8 cellular contexts compared by ENCODE assay signal in the genomic region with DNA sequence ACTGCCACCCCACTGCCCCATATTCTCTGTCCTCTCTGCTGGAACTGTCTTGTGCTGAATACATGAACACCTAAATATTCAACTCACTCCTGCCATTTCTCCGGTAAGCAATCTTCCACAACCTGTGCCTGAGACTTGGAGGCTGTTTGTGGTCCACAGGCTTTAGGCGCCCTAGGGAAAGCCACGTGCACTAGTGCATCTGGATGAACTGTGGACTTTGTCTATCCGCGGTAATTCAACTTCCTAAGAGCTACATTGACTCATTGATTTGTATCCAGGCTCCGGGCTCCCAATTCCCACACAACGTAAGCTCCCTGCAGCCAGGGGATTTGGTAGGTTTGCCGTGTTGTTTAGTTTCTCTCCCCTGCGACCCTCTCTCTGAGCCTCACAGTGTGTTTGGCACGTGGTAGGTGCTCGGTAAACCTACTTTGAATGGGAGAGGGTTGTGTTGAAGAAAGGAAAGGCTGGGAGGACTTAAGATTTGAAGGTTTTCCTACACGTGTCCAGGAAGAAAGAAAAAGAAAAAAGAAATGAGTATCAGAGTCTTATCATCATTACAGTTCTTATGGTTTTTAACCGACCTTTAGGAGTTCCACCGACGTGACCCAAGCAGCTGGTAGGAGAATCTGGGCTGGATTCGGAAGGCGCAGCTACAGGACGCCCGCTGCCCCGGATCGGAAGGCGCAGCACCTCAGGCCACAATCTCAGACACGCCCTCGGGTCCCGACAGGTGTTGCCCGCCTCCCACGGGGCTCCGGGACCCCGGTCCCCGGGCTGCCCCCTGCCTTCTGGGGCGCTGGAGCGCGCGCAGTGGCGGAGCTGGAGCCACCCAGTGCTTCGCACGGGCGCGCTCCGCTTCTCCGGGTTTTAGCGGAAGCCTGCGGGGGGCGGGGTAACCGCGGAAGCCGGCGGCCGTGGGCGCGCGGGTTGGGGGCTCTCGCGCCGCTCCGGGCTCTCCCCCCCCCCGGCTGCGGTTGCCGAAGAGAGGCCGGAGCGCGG.
A peak's percentile ranks its signal among the peaks of the same experiment; 100 is the strongest.
DNase-seq lines count a peak whose midpoint lies in the region; TF ChIP-seq lines count a peak whose summit lies in the region.

No MANE protein-coding gene starts in this region.

- H3K4me1 ChIP-seq in BE2C (no peaks in the 10 kb centered on the region), MM.1S (ENCODE audit: low read length) (no peaks in the 10 kb centered on the region), adrenal gland (replicated peaks in 1 of 2) (no peaks in the 10 kb centered on the region), vagina (no peaks in the 10 kb centered on the region)

- peak overlapping the region; percentile 80 for H2AFZ ChIP-seq in MM.1S (ENCODE audit: low read length)

- H3K27ac ChIP-seq in MM.1S (ENCODE audit: low read length), result no peak overlapping the region; the same call in 1 of the 2 replicates
- peak overlapping the region in 4 of 5 donors; percentile 54 to 93 (median 78) for H3K27ac ChIP-seq in adrenal gland
- H3K27ac ChIP-seq in vagina, result no peak overlapping the region

- peaks cover 22% of the 10 kb centered on the region for H3K27me3 Mint-ChIP-seq in activated CD4-positive, alpha-beta memory T cell treated with anti-CD3 and anti-CD28 coated beads for 36 hours

- H3K4me3 ChIP-seq in BE2C (ENCODE audit: low read depth, low read length) (no peak overlapping the region), MM.1S (ENCODE audit: low read length) (peak overlapping the region; percentile 58), adrenal gland (peak overlapping the region in 3 of 4 donors; percentile 28 to 83 (median 63)), vagina (no peak overlapping the region)

- no peaks in the 10 kb centered on the region for H3K9me2 ChIP-seq in MM.1S (replicated peaks; ENCODE audit: insufficient read depth, low read length)

- no peaks in the 10 kb centered on the region for H3F3A ChIP-seq in MM.1S (ENCODE audit: insufficient read depth, low read length)

- H3K36me3 ChIP-seq in BE2C (no peaks in the 10 kb centered on the region), MM.1S (replicated peaks; ENCODE audit: insufficient read depth, low read length) (no peaks in the 10 kb centered on the region), adrenal gland (replicated peaks in 1 of 2) (no peaks in the 10 kb centered on the region), vagina (no peaks in the 10 kb centered on the region)

- TF ChIP-seq POLR2A in adrenal gland (IDR thresholded peaks at IDR 0.05), result peak in 1 of 2 donors; percentile 81
- no peak for TF ChIP-seq POLR2A in vagina (IDR thresholded peaks at IDR 0.05)

- H3K36me3 Mint-ChIP-seq in activated CD4-positive, alpha-beta memory T cell treated with anti-CD3 and anti-CD28 coated beads for 36 hours, result peaks cover 4% of the 10 kb centered on the region

- no peaks in the 10 kb centered on the region for H4K20me1 ChIP-seq in MM.1S (ENCODE audit: insufficient read depth, low read length)

- peak overlapping the region; percentile 38; the same call in 1 of the 2 replicates for H3K9ac ChIP-seq in MM.1S (ENCODE audit: low read length)

- peak overlapping the region; percentile 66; the same call in 1 of the 2 replicates for H3K4me2 ChIP-seq in MM.1S (ENCODE audit: low read depth, low read length)

- no peak overlapping the region for H3K27ac Mint-ChIP-seq in activated CD4-positive, alpha-beta memory T cell treated with anti-CD3 and anti-CD28 coated beads for 36 hours

- no peak overlapping the region for H3K4me3 Mint-ChIP-seq in activated CD4-positive, alpha-beta memory T cell treated with anti-CD3 and anti-CD28 coated beads for 36 hours

- H3K79me2 ChIP-seq in MM.1S (ENCODE audit: low read length), result no peaks in the 10 kb centered on the region

- POLR2A ChIA-PET in activated CD4-positive, alpha-beta memory T cell treated with anti-CD3 and anti-CD28 coated beads for 36 hours (lab: Charles Lee), result no interaction called here

- H3K9me3 ChIP-seq in BE2C, result no peaks in the 10 kb centered on the region
- H3K9me3 ChIP-seq in MM.1S (replicated peaks; ENCODE audit: insufficient read depth, low read length), result no peaks in the 10 kb centered on the region
- no peaks in the 10 kb centered on the region for H3K9me3 ChIP-seq in adrenal gland (replicated peaks in 1 of 3)
- no peaks in the 10 kb centered on the region for H3K9me3 ChIP-seq in vagina

- no peak for TF ChIP-seq CTCF in BE2C (IDR thresholded peaks at IDR 0.05; ENCODE audit: low read depth, low read length)
- no peak for TF ChIP-seq CTCF in MM.1S (IDR thresholded peaks at IDR 0.05; ENCODE audit: low read length)
- TF ChIP-seq CTCF in adrenal gland (IDR thresholded peaks at IDR 0.05), result peak in 1 of 6 experiments; percentile 33
- TF ChIP-seq CTCF in vagina (IDR thresholded peaks at IDR 0.05), result no peak

- peaks cover 9% of the 10 kb centered on the region; the same call in 1 of the 2 replicates for H3K27me3 ChIP-seq in BE2C
- no peaks in the 10 kb centered on the region for H3K27me3 ChIP-seq in MM.1S (replicated peaks; ENCODE audit: insufficient read depth, low read length)
- H3K27me3 ChIP-seq in adrenal gland, result no peaks in the 10 kb centered on the region
- no peaks in the 10 kb centered on the region for H3K27me3 ChIP-seq in vagina

- peaks cover 4% of the 10 kb centered on the region for H3K4me1 Mint-ChIP-seq in activated CD4-positive, alpha-beta memory T cell treated with anti-CD3 and anti-CD28 coated beads for 36 hours (ENCODE audit: low read depth)

- CTCF ChIA-PET in activated CD4-positive, alpha-beta memory T cell treated with anti-CD3 and anti-CD28 coated beads for 36 hours (lab: Charles Lee), result no interaction called here

- 5 to 12% (median 7%) methylated on average over 18 to 62 of the region's 62 CpGs for WGBS in adrenal gland, 4 donors

- peak; percentile 6 for DNase-seq in BE2C
- peak; percentile 65 for DNase-seq in MM.1S
- DNase-seq in adrenal gland, result peak; percentile 54 to 78 (median 63)
- DNase-seq in mucosa of gallbladder (ENCODE audit: low spot score), result peak; percentile 38
- no peak for DNase-seq in vagina (ENCODE audit: extremely low spot score in 2 of 2)
- no peak for DNase-seq in COLO829 (ENCODE audit: low spot score)
- DNase-seq in activated CD4-positive, alpha-beta memory T cell treated with anti-CD3 and anti-CD28 coated beads for 36 hours, result no peak
- DNase-seq in DMS79 (lab: John Stamatoyannopoulos, UW), result no peak

- H3K9me3 Mint-ChIP-seq in activated CD4-positive, alpha-beta memory T cell treated with anti-CD3 and anti-CD28 coated beads for 36 hours, result no peaks in the 10 kb centered on the region

- intact Hi-C loops in adrenal gland (cut with DNase I) (no loop called here), vagina (cut with DNase I) (no loop called here)
- intact Hi-C loops in activated CD4-positive, alpha-beta memory T cell treated with anti-CD3 and anti-CD28 coated beads for 36 hours (cut with micrococcal nuclease), result no loop called here

Comparison
In these comparisons a context has a peak if more than half of its experiments do, and no peak if none do; other contexts are left out.
1. DNase-seq: peak in BE2C (single experiment), MM.1S (single experiment), adrenal gland (7 of 7) and mucosa of gallbladder (single experiment); none in vagina (0 of 2), COLO829 (single experiment), activated CD4-positive, alpha-beta memory T cell treated with anti-CD3 and anti-CD28 coated beads for 36 hours (single experiment) and DMS79 (single experiment).
2. H3K4me3 ChIP-seq: peak in MM.1S (single experiment) and adrenal gland (3 of 4); none in BE2C (single experiment) and vagina (0 of 2).
3. H3K27ac ChIP-seq: peak in adrenal gland (4 of 5); none in MM.1S (single experiment) and vagina (single experiment).